2 cellular contexts compared by ENCODE assay signal in genomic region chr1:202200669-202201068, GRCh38.
TF ChIP-seq lines count a peak whose summit lies in the region.

No MANE protein-coding gene starts in this region.

TF ChIP-seq in HCT116, 20 proteins besides CTCF, POLR2A, EP300 and RAD21 (continued from another document):
- TF ChIP-seq REST (IDR thresholded peaks at IDR 0.05; ENCODE audit: low read depth) (no peak), SIN3A (IDR thresholded peaks at IDR 0.05; ENCODE audit: low read depth) (no peak)

TF ChIP-seq in GM23338, 12 proteins besides CTCF, POLR2A, EP300 and RAD21 (continued from another document):
- TF ChIP-seq ZNF462 (CRISPR knock-in tag; IDR thresholded peaks at IDR 0.05) (no peak), JUNB (IDR thresholded peaks at IDR 0.05; ENCODE audit: unreplicated experiment) (no peak), REST (IDR thresholded peaks at IDR 0.05; ENCODE audit: unreplicated experiment) (no peak), EZH2 (IDR thresholded peaks at IDR 0.05; ENCODE audit: low read depth, unreplicated experiment) (no peak), EZH2phosphoT487 (IDR thresholded peaks at IDR 0.05; ENCODE audit: unreplicated experiment) (no peak), CREB1 (CRISPR knock-in tag; IDR thresholded peaks at IDR 0.05; ENCODE audit: low read depth) (no peak), ZNF331 (CRISPR knock-in tag; IDR thresholded peaks at IDR 0.05; ENCODE audit: low read depth) (no peak), POLR2AphosphoS5 (IDR thresholded peaks at IDR 0.05; ENCODE audit: low read depth) (no peak), NANOG (IDR thresholded peaks at IDR 0.05; ENCODE audit: borderline replicate concordance) (no peak)
